In genomic region chr11:122690801-122691649, GRCh38 we compare ENCODE assay signal across 8 cellular contexts. TPM values are rescaled to one million over a fixed set of nuclear protein-coding genes. Genes with fewer than 3 reads are reported as not detected.
A peak's percentile ranks its signal among the peaks of the same experiment; 100 is the strongest.
DNase-seq lines count a peak whose midpoint lies in the region; ATAC-seq and TF ChIP-seq lines count a peak whose summit lies in the region.

No MANE protein-coding gene starts in this region.

- peak; percentile 52 for ATAC-seq in T-helper 17 cell
- ATAC-seq in gastroesophageal sphincter = no peak
- ATAC-seq in GM18868 (IDR thresholded peaks at IDR 0.05; ENCODE audit: unreplicated experiment) = no peak
- no peak for ATAC-seq in GM21619 (IDR thresholded peaks at IDR 0.05; ENCODE audit: unreplicated experiment)

- no peaks in the 10 kb centered on the region for H3K27me3 ChIP-seq in gastroesophageal sphincter

- peak overlapping the region in 3 of 4 donors; percentile 55 to 56 (median 56) for H3K27ac ChIP-seq in gastroesophageal sphincter

- peaks cover 34% of the 10 kb centered on the region for H3K4me1 Mint-ChIP-seq in T-helper 17 cell

- no peaks in the 10 kb centered on the region for H3K27me3 Mint-ChIP-seq in T-helper 17 cell

- H3K27ac Mint-ChIP-seq in T-helper 17 cell = peak overlapping the region; percentile 87

- TF ChIP-seq EP300 in gastroesophageal sphincter (IDR thresholded peaks at IDR 0.05) = no peak

- H3K4me1 ChIP-seq in gastroesophageal sphincter = peaks cover 0 to 12% (median 3%) of the 10 kb centered on the region in 3 donors

- peak overlapping the region in 1 of 2 donors; percentile 25 for H3K4me3 ChIP-seq in gastroesophageal sphincter
- peak overlapping the region; percentile 18 for H3K4me3 ChIP-seq in skeletal muscle cell (ENCODE audit: low read depth, low read length)

- no peaks in the 10 kb centered on the region for H3K36me3 Mint-ChIP-seq in T-helper 17 cell (ENCODE audit: low read depth)

- DNase-seq in GM04504 (ENCODE audit: low read depth) (peak; percentile 39), T-helper 17 cell (no peak), skeletal muscle cell (ENCODE audit: low read depth) (no peak), NCI-H128 (lab: John Stamatoyannopoulos, UW; ENCODE audit: unreplicated experiment) (no peak)
- no peak for DNase-seq in stimulated activated naive CD4-positive, alpha-beta T cell treated with Interleukin-2 at 50 U/mL for 16 hours (lab: John Stamatoyannopoulos, UW)

- H3K9me3 ChIP-seq in T-helper 17 cell (ENCODE audit: control insufficient read depth, low read length, poor library complexity, severe bottlenecking) (no peaks in the 10 kb centered on the region), gastroesophageal sphincter (no peaks in the 10 kb centered on the region)

- H3K36me3 ChIP-seq in gastroesophageal sphincter = no peaks in the 10 kb centered on the region

- no peak for TF ChIP-seq CTCF in gastroesophageal sphincter (IDR thresholded peaks at IDR 0.05)

- no peak for TF ChIP-seq POLR2A in gastroesophageal sphincter (IDR thresholded peaks at IDR 0.05)

- peak overlapping the region; percentile 75 for H3K4me3 Mint-ChIP-seq in T-helper 17 cell

- WGBS in gastroesophageal sphincter (ENCODE audit: low coverage in 1 of 2), 2 donors = 45 to 63% methylated on average over 5 to 14 of the region's 14 CpGs

RNA-seq across cellular contexts. Expression of gene UBASH3B, which starts 35.5 kb away (rescaled TPM):
- total RNA-seq in T-helper 17 cell (10 to 100 TPM; 22.6 to 23.6 TPM), gastroesophageal sphincter (1 to 10 TPM; 1.8 to 6.6 (median 3.4) TPM)
